Comparison of ENCODE assay signal across 8 cellular contexts in the genomic region with DNA sequence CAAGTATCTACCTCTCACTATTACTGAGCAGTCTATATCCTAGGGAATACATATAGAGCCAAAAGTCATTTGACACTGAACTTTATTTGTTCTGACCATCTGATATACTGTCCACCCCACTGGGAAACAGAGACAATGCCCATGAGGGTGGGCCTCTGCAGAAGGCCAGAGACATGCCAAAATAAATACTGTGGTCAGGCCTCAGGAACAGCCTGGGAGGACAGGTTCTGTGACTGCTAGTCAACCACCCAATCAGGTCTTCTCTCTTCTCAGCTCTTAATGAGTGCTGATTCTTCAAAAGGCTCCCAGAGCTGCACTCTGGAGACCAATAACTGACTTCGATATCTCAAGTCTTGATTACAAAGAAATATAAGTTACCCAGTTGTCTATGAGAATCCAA. TPM values are rescaled to one million over a fixed set of nuclear protein-coding genes. Genes with fewer than 3 reads are reported as not detected.
A peak's percentile ranks its signal among the peaks of the same experiment; 100 is the strongest.
DNase-seq lines count a peak whose midpoint lies in the region; ATAC-seq and TF ChIP-seq lines count a peak whose summit lies in the region.

No MANE protein-coding gene starts in this region.

- CTCF ChIA-PET in CD4-positive, alpha-beta memory T cell (lab: Charles Lee; ENCODE audit: partially characterized antibody): interaction anchor here (0.7 to 4.4 kb wide), 16 partner anchors 11 to 135 kb away, joined by 3 to 43 read pairs (median 8); a partner anchor contains a TSS

- H3K27me3 ChIP-seq in heart right ventricle: no peaks in the 10 kb centered on the region
- H3K27me3 ChIP-seq in CD4-positive, alpha-beta memory T cell (ENCODE audit: insufficient read depth, low read length): no peaks in the 10 kb centered on the region

- no peaks in the 10 kb centered on the region for H3K36me3 Mint-ChIP-seq in CD4-positive, alpha-beta memory T cell

- no peaks in the 10 kb centered on the region for H3K9me3 ChIP-seq in heart right ventricle
- H3K9me3 ChIP-seq in CD4-positive, alpha-beta memory T cell (ENCODE audit: control insufficient read depth in 1 of 2, low read length in 2 of 2): no peaks in the 10 kb centered on the region

- H3K36me3 ChIP-seq in heart right ventricle: no peaks in the 10 kb centered on the region
- H3K36me3 ChIP-seq in CD4-positive, alpha-beta memory T cell (ENCODE audit: insufficient read depth, low read length): no peaks in the 10 kb centered on the region

- H3K4me3 ChIP-seq in heart right ventricle: peak overlapping the region in 1 of 10 donors; percentile 25
- H3K4me3 ChIP-seq in coronary artery: peak overlapping the region; percentile 25
- H3K4me3 ChIP-seq in CD4-positive, alpha-beta memory T cell (ENCODE audit: low read length in 2 of 2): no peak overlapping the region

- TF ChIP-seq CTCF in heart right ventricle (IDR thresholded peaks at IDR 0.05) (no peak), coronary artery (IDR thresholded peaks at IDR 0.05) (no peak)

- H3K4me3 Mint-ChIP-seq in CD4-positive, alpha-beta memory T cell: no peak overlapping the region

- intact Hi-C loops in heart right ventricle (cut with DNase I) (loop anchor here in 6 of 10 donors (1.0 to 10.0 kb wide), 4 partner anchors 20 to 124 kb away; a partner anchor contains a TSS), cardiac septum (cut with DNase I) (no loop called here)
- intact Hi-C loops in CD4-positive, alpha-beta memory T cell (cut with micrococcal nuclease): loop anchor here (1.0 kb wide), 1 partner anchor 122 kb away; no protein-coding TSS in a partner anchor

- H3K27me3 Mint-ChIP-seq in CD4-positive, alpha-beta memory T cell: peaks cover 0 to 2% of the 10 kb centered on the region in 2 donors

- H3K9me3 Mint-ChIP-seq in CD4-positive, alpha-beta memory T cell: no peaks in the 10 kb centered on the region

- POLR2A ChIA-PET in CD4-positive, alpha-beta memory T cell (lab: Charles Lee; ENCODE audit: partially characterized antibody): interaction anchor here (0.7 to 2.8 kb wide), 5 partner anchors 32 to 116 kb away, joined by 4 to 12 read pairs (median 4); a partner anchor contains a TSS

- ATAC-seq in heart right ventricle: peak in 2 of 8 donors; percentile 12 to 18
- ATAC-seq in HG03025 (IDR thresholded peaks at IDR 0.05; ENCODE audit: low FRiP score, unreplicated experiment): no peak
- ATAC-seq in GM21737 (IDR thresholded peaks at IDR 0.05; ENCODE audit: unreplicated experiment): no peak

- DNase-seq in heart right ventricle (no peak), cardiac septum (ENCODE audit: low spot score) (no peak), coronary artery (ENCODE audit: low spot score) (peak; percentile 67), myocyte (ENCODE audit: low read depth) (peak; percentile 83), NK-92 (lab: John Stamatoyannopoulos, UW; ENCODE audit: unreplicated experiment) (no peak)
- DNase-seq in CD4-positive, alpha-beta memory T cell: no peak

- peak overlapping the region; percentile 67 to 93 (median 82) for H3K27ac ChIP-seq in heart right ventricle
- peak overlapping the region; percentile 91 to 95 for H3K27ac ChIP-seq in coronary artery
- no peak overlapping the region for H3K27ac ChIP-seq in CD4-positive, alpha-beta memory T cell (ENCODE audit: low read depth, low read length)

- 46 to 61% methylated on average over 1 of the region's 1 CpG for WGBS in heart right ventricle, 2 donors

- H3K4me1 Mint-ChIP-seq in CD4-positive, alpha-beta memory T cell: peaks cover 2 to 9% (median 3%) of the 10 kb centered on the region in 4 donors

- no peak overlapping the region for H3K27ac Mint-ChIP-seq in CD4-positive, alpha-beta memory T cell

- H3K4me1 ChIP-seq in heart right ventricle: peaks cover 15 to 54% (median 33%) of the 10 kb centered on the region in 9 donors
- H3K4me1 ChIP-seq in CD4-positive, alpha-beta memory T cell (ENCODE audit: insufficient read depth, low read length): peaks cover 3% of the 10 kb centered on the region

RNA-seq across cellular contexts. Expression of a gene that starts 5.5 kb away (rescaled TPM):
- total RNA-seq in heart right ventricle (1 to 10 TPM in 1 of 10 donors, under 1 TPM in 9; 0.28 to 1.2 (median 0.56) TPM), cardiac septum (0.73 TPM), myocyte (0.13 and 0.31 TPM in 2 replicates)
- polyA plus RNA-seq in heart right ventricle: 1 to 10 TPM in 1 of 2 donors, under 1 TPM in 1; 0.80 to 2.1 TPM
- polyA plus RNA-seq in myocyte (2012): 0.21 TPM
- not detected for total RNA-seq in CD4-positive, alpha-beta memory T cell
- polyA plus RNA-seq in CD4-positive, alpha-beta memory T cell: under 1 TPM in 1 of 2 donors, not detected in 1; 0.34 TPM

RNA-seq across cellular contexts. Expression of a gene that starts 18.7 kb away (rescaled TPM):
- total RNA-seq in heart right ventricle: 1 to 10 TPM; 1.1 to 3.2 (median 1.6) TPM
- 1 to 10 TPM; 1.9 to 4.2 TPM for polyA plus RNA-seq in heart right ventricle
- total RNA-seq in cardiac septum: 3.8 TPM
- total RNA-seq in myocyte: 30.2 and 41.5 TPM in 2 replicates
- polyA plus RNA-seq in myocyte (2012): 7.3 TPM
- total RNA-seq in CD4-positive, alpha-beta memory T cell: 1 to 10 TPM; 5.4 to 5.5 TPM
- polyA plus RNA-seq in CD4-positive, alpha-beta memory T cell: under 1 TPM; 0.17 to 0.30 TPM

RNA-seq across cellular contexts. Expression of a gene that starts 27.4 kb away (rescaled TPM):
- total RNA-seq in heart right ventricle: 10 to 100 TPM; 20.4 to 26.3 (median 23.0) TPM
- 10 to 100 TPM; 17.7 to 24.5 TPM for polyA plus RNA-seq in heart right ventricle
- 17.4 TPM for total RNA-seq in cardiac septum
- total RNA-seq in myocyte: 27.1 and 34.2 TPM in 2 replicates
- polyA plus RNA-seq in myocyte (2012): 26.5 TPM
- total RNA-seq in CD4-positive, alpha-beta memory T cell: 10 to 100 TPM; 34.7 to 38.7 TPM
- polyA plus RNA-seq in CD4-positive, alpha-beta memory T cell: 10 to 100 TPM; 54.4 to 55.3 TPM

RNA-seq across cellular contexts. Expression of a gene that starts 32.3 kb away (rescaled TPM):
- 10 to 100 TPM; 12.6 to 21.0 (median 15.0) TPM for total RNA-seq in heart right ventricle
- polyA plus RNA-seq in heart right ventricle: 10 to 100 TPM; 19.9 to 28.7 TPM
- total RNA-seq in cardiac septum: 19.7 TPM
- total RNA-seq in myocyte: 27.9 and 28.1 TPM in 2 replicates
- polyA plus RNA-seq in myocyte (2012): 55.1 TPM
- 10 to 100 TPM; 30.3 to 33.6 TPM for total RNA-seq in CD4-positive, alpha-beta memory T cell
- 10 to 100 TPM in 1 of 2 donors, 1 to 10 TPM in 1; 8.8 to 17.8 TPM for polyA plus RNA-seq in CD4-positive, alpha-beta memory T cell

RNA-seq across cellular contexts. Expression of a gene that starts 36.1 kb away (rescaled TPM):
- total RNA-seq in heart right ventricle (10 to 100 TPM; 55.5 to 90.5 (median 67.4) TPM), cardiac septum (74.2 TPM), myocyte (191 and 218 TPM in 2 replicates)
- polyA plus RNA-seq in heart right ventricle: 100 to 1,000 TPM in 1 of 2 donors, 10 to 100 TPM in 1; 34.5 to 151 TPM
- polyA plus RNA-seq in myocyte (2012): 180 TPM
- total RNA-seq in CD4-positive, alpha-beta memory T cell: 100 to 1,000 TPM; 116 to 122 TPM
- 100 to 1,000 TPM; 129 to 169 TPM for polyA plus RNA-seq in CD4-positive, alpha-beta memory T cell

Comparison
In these comparisons a context has a peak if more than half of its experiments do, and no peak if none do; other contexts are left out.
1. DNase-seq: peak in coronary artery (single experiment) and myocyte (single experiment); none in heart right ventricle (0 of 2), cardiac septum (single experiment), NK-92 (single experiment) and CD4-positive, alpha-beta memory T cell (0 of 5).